Comparison of ENCODE assay signal across 13 cellular contexts in genomic region chr13:102203718-102204117, GRCh38.
A peak's percentile ranks its signal among the peaks of the same experiment; 100 is the strongest.
DNase-seq lines count a peak whose midpoint lies in the region; ATAC-seq and TF ChIP-seq lines count a peak whose summit lies in the region.
"Had no signal": no experiment of that assay in that cellular context is flagged by ENCODE, and none has a peak within 500 bp of the region (broad histone marks: within the 10 kb centered on the region; RNA-seq: fewer than 3 reads in every experiment).

No MANE protein-coding gene starts in this region.

- no peak for ATAC-seq in HG03139 (IDR thresholded peaks at IDR 0.05; ENCODE audit: unreplicated experiment)
- ATAC-seq in HG02588 (IDR thresholded peaks at IDR 0.05; ENCODE audit: unreplicated experiment): no peak
- ATAC-seq: CD8-positive, alpha-beta T cell had no signal

- H3K9ac ChIP-seq in mammary epithelial cell (ENCODE audit: insufficient read depth, low read length): no peak overlapping the region
- no peak overlapping the region for H3K9ac ChIP-seq in SK-N-SH
- H3K9ac ChIP-seq: BLaER1 treated with 17β-estradiol and CSF1 and Interleukin-3, amounts not matched to agents 10 nM and 100 nM; GM23248 had no signal

- H4K20me1 ChIP-seq in mammary epithelial cell (ENCODE audit: insufficient read depth, low read length) (no peaks in the 10 kb centered on the region), SK-N-SH (ENCODE audit: insufficient read depth) (no peaks in the 10 kb centered on the region)
- H4K20me1 ChIP-seq: BLaER1 treated with 17β-estradiol and CSF1 and Interleukin-3, amounts not matched to agents 10 nM and 100 nM had no signal

- dilution Hi-C loops in mammary epithelial cell (cut with HindIII; ENCODE audit: low sequenced_read_pairs): no loop called here

- no peaks in the 10 kb centered on the region for H3K27me3 Mint-ChIP-seq in MCF 10A (ENCODE audit: insufficient read depth, unreplicated experiment)
- H3K27me3 Mint-ChIP-seq in chondrocyte (ENCODE audit: low read depth): no peaks in the 10 kb centered on the region
- H3K27me3 Mint-ChIP-seq: B cell had no signal

- TF ChIP-seq EP300 in SK-N-SH (IDR thresholded peaks at IDR 0.05; ENCODE audit: borderline replicate concordance in 1 of 2, low read depth in 1 of 2, low read length in 1 of 2): peak in 1 of 2 experiments; percentile 85; a peak in 2 of 4 replicates

- H3K9me3 Mint-ChIP-seq in MCF 10A (ENCODE audit: unreplicated experiment) (no peaks in the 10 kb centered on the region), chondrocyte (ENCODE audit: low read depth) (no peaks in the 10 kb centered on the region)
- H3K9me3 Mint-ChIP-seq: CD8-positive, alpha-beta T cell had no signal

- TF ChIP-seq RAD21 in SK-N-SH (IDR thresholded peaks at IDR 0.05; ENCODE audit: low read length): no peak

- CTCF ChIA-PET in mammary epithelial cell (lab: Charles Lee; ENCODE audit: low non-redundant PET) (no interaction called here), MCF 10A (lab: Yijun Ruan, JAX) (no interaction called here), SK-N-SH (lab: Yijun Ruan, JAX) (no interaction called here)

- H3K79me2 ChIP-seq in mammary epithelial cell (ENCODE audit: insufficient read depth, low read length): no peaks in the 10 kb centered on the region
- no peaks in the 10 kb centered on the region for H3K79me2 ChIP-seq in SK-N-SH (ENCODE audit: insufficient read depth)

- no peak overlapping the region for H3K4me3 Mint-ChIP-seq in MCF 10A (ENCODE audit: unreplicated experiment)
- no peak overlapping the region for H3K4me3 Mint-ChIP-seq in chondrocyte (ENCODE audit: unreplicated experiment)
- H3K4me3 Mint-ChIP-seq: B cell; CD8-positive, alpha-beta T cell had no signal

- no peaks in the 10 kb centered on the region for H3K36me3 Mint-ChIP-seq in MCF 10A (ENCODE audit: insufficient read depth, unreplicated experiment)
- no peaks in the 10 kb centered on the region for H3K36me3 Mint-ChIP-seq in chondrocyte (ENCODE audit: low read depth)
- H3K36me3 Mint-ChIP-seq: CD8-positive, alpha-beta T cell had no signal

- no TSS peak for BruUV-seq in mammary epithelial cell (replicated peaks; lab: Mats Ljungman, UMichigan)
- no TSS peak for BruUV-seq in MCF 10A (replicated peaks; lab: Mats Ljungman, UMichigan)

- H2AFZ ChIP-seq in mammary epithelial cell (ENCODE audit: low read depth, low read length) (peak overlapping the region; percentile 2), SK-N-SH (ENCODE audit: low read depth) (no peak overlapping the region)
- H2AFZ ChIP-seq: GM23248 had no signal

- H3K4me1 ChIP-seq in mammary epithelial cell (ENCODE audit: insufficient read depth, low read length): peaks cover 7% of the 10 kb centered on the region
- peaks cover 7 to 23% of the 10 kb centered on the region in 2 experiments; a peak in 3 of 4 replicates for H3K4me1 ChIP-seq in SK-N-SH (ENCODE audit: control insufficient read depth in 1 of 2, insufficient read depth in 2 of 2, low read depth in 1 of 2, low read length in 1 of 2)
- H3K4me1 ChIP-seq: BLaER1 treated with 17β-estradiol and CSF1 and Interleukin-3, amounts not matched to agents 10 nM and 100 nM; HAP-1 had no signal

- in situ Hi-C loops in mammary epithelial cell (cut with MboI; ENCODE audit: low sequenced_read_pairs in 2 of 2): no loop called here

- H3K9me3 ChIP-seq in mammary epithelial cell (replicated peaks; ENCODE audit: insufficient read depth, low read length) (no peaks in the 10 kb centered on the region), SK-N-SH (no peaks in the 10 kb centered on the region)
- H3K9me3 ChIP-seq: BLaER1 treated with 17β-estradiol and CSF1 and Interleukin-3, amounts not matched to agents 10 nM and 100 nM; HAP-1 had no signal

- TF ChIP-seq CTCF in mammary epithelial cell (conservative IDR thresholded peaks at IDR 0.05 in 1 of 2, IDR thresholded peaks at IDR 0.05 in 1 of 2; ENCODE audit: extremely low read depth in 1 of 2, insufficient read depth in 1 of 2, low read depth in 1 of 2, low read length in 2 of 2): no peak
- TF ChIP-seq CTCF in MCF 10A (IDR thresholded peaks at IDR 0.05; ENCODE audit: unreplicated experiment): no peak
- TF ChIP-seq CTCF in SK-N-SH (IDR thresholded peaks at IDR 0.05): no peak
- no peak for TF ChIP-seq CTCF in chondrocyte (IDR thresholded peaks at IDR 0.05)

- H3K4me1 Mint-ChIP-seq in MCF 10A (ENCODE audit: insufficient read depth, unreplicated experiment): peaks cover 9% of the 10 kb centered on the region
- H3K4me1 Mint-ChIP-seq in chondrocyte (ENCODE audit: low read depth): peaks cover 11% of the 10 kb centered on the region
- H3K4me1 Mint-ChIP-seq: B cell had no signal

- H3K27ac Mint-ChIP-seq in MCF 10A (ENCODE audit: low read depth, unreplicated experiment): no peak overlapping the region
- no peak overlapping the region for H3K27ac Mint-ChIP-seq in chondrocyte (ENCODE audit: unreplicated experiment)
- H3K27ac Mint-ChIP-seq: B cell; CD8-positive, alpha-beta T cell had no signal

- H3K36me3 ChIP-seq in mammary epithelial cell (ENCODE audit: insufficient read depth, low read length): no peaks in the 10 kb centered on the region
- H3K36me3 ChIP-seq in SK-N-SH (replicated peaks in 1 of 2; ENCODE audit: control insufficient read depth in 1 of 2, insufficient read depth in 2 of 2, low read length in 1 of 2): no peaks in the 10 kb centered on the region
- H3K36me3 ChIP-seq: BLaER1 treated with 17β-estradiol and CSF1 and Interleukin-3, amounts not matched to agents 10 nM and 100 nM; HAP-1 had no signal

- DNase-seq in mammary epithelial cell (no peak), MCF 10A (ENCODE audit: unreplicated experiment) (no peak), NCI-H69 (lab: John Stamatoyannopoulos, UW) (peak; percentile 96), SK-N-SH (peak; percentile 37), chondrocyte (ENCODE audit: low spot score) (no peak)
- DNase-seq: CD8-positive, alpha-beta T cell; GM23248; IMR-90 had no signal

- H3F3A ChIP-seq in SK-N-SH (replicated peaks; ENCODE audit: insufficient read depth): peaks cover 2% of the 10 kb centered on the region

- POLR2A ChIA-PET in MCF 10A (lab: Yijun Ruan, JAX): interaction anchor here (1.4 kb wide), 1 partner anchor 19 kb away, joined by 3 read pairs; no protein-coding TSS in a partner anchor
- POLR2A ChIA-PET in SK-N-SH (lab: Yijun Ruan, JAX): no interaction called here

- intact Hi-C loops in mammary epithelial cell (cut with micrococcal nuclease) (no loop called here), MCF 10A (cut with micrococcal nuclease) (no loop called here)

- H3K4me2 ChIP-seq in mammary epithelial cell (ENCODE audit: insufficient read depth, low read depth, low read length) (no peak overlapping the region), SK-N-SH (no peak overlapping the region)
- H3K4me2 ChIP-seq: BLaER1 treated with 17β-estradiol and CSF1 and Interleukin-3, amounts not matched to agents 10 nM and 100 nM had no signal

- H3K4me3 ChIP-seq in mammary epithelial cell (replicated peaks in 1 of 3; ENCODE audit: insufficient read depth in 1 of 3, low read depth in 2 of 3, low read length in 3 of 3): no peak overlapping the region
- no peak overlapping the region for H3K4me3 ChIP-seq in SK-N-SH (ENCODE audit: low read depth in 2 of 2, low read length in 1 of 2)
- H3K4me3 ChIP-seq: BLaER1 treated with 17β-estradiol and CSF1 and Interleukin-3, amounts not matched to agents 10 nM and 100 nM; GM23248; HAP-1 had no signal

- H3K27ac ChIP-seq in mammary epithelial cell (ENCODE audit: insufficient read depth, low read depth, low read length) (no peak overlapping the region), SK-N-SH (ENCODE audit: low read depth in 2 of 2, low read length in 1 of 2) (peak overlapping the region in 1 of 2 experiments; percentile 88; a peak in 2 of 4 replicates)
- H3K27ac ChIP-seq: BLaER1 treated with 17β-estradiol and CSF1 and Interleukin-3, amounts not matched to agents 10 nM and 100 nM; GM23248 had no signal

- H3K9me2 ChIP-seq in SK-N-SH: no peaks in the 10 kb centered on the region

- H3K27me3 ChIP-seq in mammary epithelial cell (ENCODE audit: insufficient read depth, low read length): no peaks in the 10 kb centered on the region
- H3K27me3 ChIP-seq in SK-N-SH (ENCODE audit: insufficient read depth): no peaks in the 10 kb centered on the region
- H3K27me3 ChIP-seq: BLaER1 treated with 17β-estradiol and CSF1 and Interleukin-3, amounts not matched to agents 10 nM and 100 nM had no signal

TF ChIP-seq in SK-N-SH, 30 proteins besides CTCF, POLR2A, EP300 and RAD21 (continues in another document):
- TF ChIP-seq POLR2AphosphoS5 (IDR thresholded peaks at IDR 0.05; ENCODE audit: low read depth, low read length) (no peak), NFIC (IDR thresholded peaks at IDR 0.05; ENCODE audit: borderline replicate concordance) (no peak), FOSL2 (IDR thresholded peaks at IDR 0.05; ENCODE audit: borderline replicate concordance, low read depth) (no peak), ELF1 (IDR thresholded peaks at IDR 0.05) (no peak), PBX3 (IDR thresholded peaks at IDR 0.05) (no peak), SIN3A (IDR thresholded peaks at IDR 0.05; ENCODE audit: borderline replicate concordance, low read depth, low read length) (no peak), YY1 (IDR thresholded peaks at IDR 0.05; ENCODE audit: low read depth) (no peak)

Comparison
In these comparisons a context has a peak if more than half of its experiments do, and no peak if none do; other contexts are left out.
1. DNase-seq: peak in NCI-H69 (single experiment) and SK-N-SH (single experiment); none in mammary epithelial cell (single experiment), MCF 10A (single experiment) and chondrocyte (single experiment).